Comparison of ENCODE assay signal across 17 cellular contexts in the genomic region with DNA sequence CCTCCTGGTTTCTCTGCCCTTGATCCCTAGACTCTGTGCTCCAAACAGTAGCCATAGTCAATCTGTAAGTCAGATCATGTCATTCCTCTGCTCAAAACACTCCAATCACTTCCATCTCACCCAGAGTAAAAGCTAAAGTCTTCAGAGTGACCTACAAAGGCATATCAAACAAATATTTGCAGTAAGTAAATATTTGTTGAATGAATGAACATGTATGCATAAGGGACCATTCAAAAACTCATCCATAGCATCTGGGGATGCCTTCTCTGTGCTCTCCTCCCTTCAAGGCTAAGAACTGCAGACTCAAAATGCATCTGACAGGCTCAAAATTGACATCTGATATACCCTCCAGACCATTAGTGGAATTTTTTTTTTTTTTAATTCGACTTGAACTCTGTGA. TPM values are rescaled to one million over a fixed set of nuclear protein-coding genes. Genes with fewer than 3 reads are reported as not detected.
DNase-seq lines count a peak whose midpoint lies in the region; ATAC-seq and TF ChIP-seq lines count a peak whose summit lies in the region.
"Had no signal": no experiment of that assay in that cellular context is flagged by ENCODE, and none has a peak within 500 bp of the region (broad histone marks: within the 10 kb centered on the region; RNA-seq: fewer than 3 reads in every experiment).

No MANE protein-coding gene starts in this region.

- TF ChIP-seq CTCF in PC-3 (conservative IDR thresholded peaks at IDR 0.05; ENCODE audit: low read depth, low read length) (no peak), chondrocyte (IDR thresholded peaks at IDR 0.05) (no peak)

- H3K4me1 ChIP-seq in PC-3 (ENCODE audit: insufficient read depth, low read length) = 0 out of 2 replicates have a peak, but pooled peaks cover 6% of the 10 kb centered on the region
- H3K4me1 ChIP-seq: BE2C, Caco-2 had no signal

- BruUV-seq in PC-3 (replicated peaks; lab: Mats Ljungman, UMichigan) = no TSS peak

- H3K27ac Mint-ChIP-seq in chondrocyte (ENCODE audit: unreplicated experiment) = no peak overlapping the region
- H3K27ac Mint-ChIP-seq: CD4-positive, alpha-beta T cell; GM23338; HFFc6 had no signal

- H3K27ac ChIP-seq in PC-3 (ENCODE audit: low read length) = no peak overlapping the region

- H3K27me3 ChIP-seq in PC-3 (ENCODE audit: low read length) = no peaks in the 10 kb centered on the region
- H3K27me3 ChIP-seq: BE2C had no signal

- H3K4me2 ChIP-seq in PC-3 (ENCODE audit: low read length) = no peak overlapping the region
- H3K4me2 ChIP-seq: GM23338 had no signal

- no peak overlapping the region for H2AFZ ChIP-seq in PC-3 (ENCODE audit: low read length)
- H2AFZ ChIP-seq: GM23338 had no signal

- H3K9me3 ChIP-seq in PC-3 (ENCODE audit: low read length) = no peaks in the 10 kb centered on the region
- H3K9me3 ChIP-seq: BE2C, Caco-2 had no signal

- POLR2A ChIA-PET in PC-3 (lab: Charles Lee; ENCODE audit: unreplicated experiment) = no interaction called here

- no peak overlapping the region for H3K4me3 ChIP-seq in PC-3 (ENCODE audit: low read length)
- H3K4me3 ChIP-seq: GM23338 had no signal

- peak; percentile 32 for DNase-seq in NCI-H748 (lab: John Stamatoyannopoulos, UW; ENCODE audit: unreplicated experiment)
- no peak for DNase-seq in NCI-H748 treated with DMSO at 0.1 percent for 48 hours (lab: John Stamatoyannopoulos, UW)
- DNase-seq in DMS53 treated with DMSO at 0.1 percent for 48 hours (lab: John Stamatoyannopoulos, UW; ENCODE audit: unreplicated experiment) = peak; percentile 95
- peak; percentile 38 for DNase-seq in PC-3
- DNase-seq in activated CD8-positive, alpha-beta memory T cell treated with anti-CD3 and anti-CD28 coated beads for 24 hours = no peak
- DNase-seq in HK-2 (ENCODE audit: unreplicated experiment) = no peak
- DNase-seq in chondrocyte (ENCODE audit: low spot score) = no peak
- DNase-seq: BE2C; C1 segment of cervical spinal cord; Caco-2; CD4-positive, alpha-beta T cell; DMS79 treated with DMSO at 0.1 percent for 48 hours; GF-D8; HCEC 1CT; HFFc6 had no signal

- CTCF ChIA-PET in PC-3 (lab: Charles Lee) = no interaction called here

- H4K20me1 ChIP-seq in PC-3 (ENCODE audit: low read length) = no peaks in the 10 kb centered on the region

- H3K36me3 Mint-ChIP-seq in chondrocyte (ENCODE audit: low read depth) = no peaks in the 10 kb centered on the region
- H3K36me3 Mint-ChIP-seq: IgD-negative memory B cell had no signal

- no peaks in the 10 kb centered on the region for H3K9me3 Mint-ChIP-seq in chondrocyte (ENCODE audit: low read depth)
- H3K9me3 Mint-ChIP-seq: CD4-positive, alpha-beta T cell; GM23338; HFFc6 had no signal

- no peaks in the 10 kb centered on the region for H3K9me2 ChIP-seq in PC-3 (replicated peaks; ENCODE audit: low read length)

- H3K27me3 Mint-ChIP-seq in chondrocyte (ENCODE audit: low read depth) = peaks cover 6% of the 10 kb centered on the region
- H3K27me3 Mint-ChIP-seq: CD4-positive, alpha-beta T cell had no signal

- no peaks in the 10 kb centered on the region for H3K79me2 ChIP-seq in PC-3 (ENCODE audit: low read length)

- H3K4me1 Mint-ChIP-seq in chondrocyte (ENCODE audit: low read depth) = no peaks in the 10 kb centered on the region
- H3K4me1 Mint-ChIP-seq: IgD-negative memory B cell had no signal

- no peak overlapping the region for H3K4me3 Mint-ChIP-seq in chondrocyte (ENCODE audit: unreplicated experiment)
- H3K4me3 Mint-ChIP-seq: CD4-positive, alpha-beta T cell; GM23338; HFFc6; IgD-negative memory B cell had no signal

- intact Hi-C loops in PC-3 (cut with micrococcal nuclease) = no loop called here

- peak; percentile 95 for ATAC-seq in PC-3
- ATAC-seq: GM23338 had no signal

- no peaks in the 10 kb centered on the region for H3K36me3 ChIP-seq in PC-3 (ENCODE audit: low read depth, low read length)
- H3K36me3 ChIP-seq: BE2C had no signal

- no peak overlapping the region for H3K9ac ChIP-seq in PC-3 (ENCODE audit: low read length)

- no peaks in the 10 kb centered on the region for H3F3A ChIP-seq in PC-3 (ENCODE audit: low read length, unreplicated experiment)

RNA-seq across cellular contexts. Expression of a gene that starts 18.1 kb away (rescaled TPM):
- total RNA-seq in PC-3 (2014; rRNA removed) (3.4 and 3.8 TPM in 2 replicates), chondrocyte (6.1 to 6.9 TPM (median 6.2 TPM) in 3 replicates)
- total RNA-seq: Caco-2 had no signal

RNA-seq across cellular contexts. Expression of a gene that starts 44.5 kb away (rescaled TPM):
- total RNA-seq in PC-3 (2014; rRNA removed) (24.8 and 40.3 TPM in 2 replicates), chondrocyte (39.7 to 56.4 TPM (median 41.5 TPM) in 3 replicates)

Comparison
In these comparisons a context has a peak if more than half of its experiments do, and no peak if none do; other contexts are left out.
1. DNase-seq: peak in NCI-H748 (single experiment), DMS53 treated with DMSO at 0.1 percent for 48 hours (single experiment) and PC-3 (single experiment); none in NCI-H748 treated with DMSO at 0.1 percent for 48 hours (single experiment), activated CD8-positive, alpha-beta memory T cell treated with anti-CD3 and anti-CD28 coated beads for 24 hours (single experiment), HK-2 (single experiment) and chondrocyte (single experiment).